In the genomic region with DNA sequence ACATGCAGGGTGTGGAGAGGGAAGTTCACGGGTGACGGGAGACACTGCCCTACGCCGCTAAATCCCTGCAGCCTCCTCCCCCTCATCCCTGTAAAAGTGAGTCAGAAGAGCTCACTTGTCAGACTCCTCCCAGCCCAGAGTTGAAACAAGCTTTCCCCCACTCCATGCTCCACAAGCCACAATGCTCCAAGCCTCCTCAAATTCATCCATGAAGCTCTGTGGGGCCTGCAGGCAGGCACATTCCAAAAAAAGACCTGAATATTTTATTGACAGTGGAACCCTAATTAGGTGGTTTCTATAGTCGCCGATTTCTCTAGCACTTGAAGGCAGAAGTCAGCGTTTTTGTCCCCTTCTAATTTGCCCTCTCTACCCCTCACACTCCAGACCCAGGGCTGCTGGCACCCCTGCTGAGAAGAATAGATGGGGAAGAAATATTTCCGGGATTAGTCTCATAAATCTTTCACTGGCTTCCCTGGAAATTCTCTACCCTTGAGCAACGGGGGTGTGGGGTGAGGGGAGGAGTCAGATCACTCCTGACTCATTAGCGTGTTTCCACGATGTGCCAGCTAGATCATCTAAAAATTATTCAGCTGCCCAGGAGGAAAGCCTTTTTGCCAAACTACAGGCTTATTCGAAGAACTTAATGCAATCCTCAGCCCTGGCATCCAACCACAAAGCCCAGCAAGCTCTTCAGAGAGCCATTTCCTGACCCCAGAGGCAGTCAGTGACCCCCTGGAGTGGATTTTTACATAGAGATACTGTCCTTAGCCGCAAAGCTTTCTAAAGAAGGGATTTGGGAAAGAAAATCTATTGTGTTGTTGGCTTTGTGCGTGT, we compare ENCODE assay signal across 1 cellular context.
TF ChIP-seq lines count a peak whose summit lies in the region.

No MANE protein-coding gene starts in this region.

TF ChIP-seq in HEK293, 187 proteins besides CTCF, POLR2A, EP300 and RAD21 (continued from another document):
- TF ChIP-seq, protein P1, sequence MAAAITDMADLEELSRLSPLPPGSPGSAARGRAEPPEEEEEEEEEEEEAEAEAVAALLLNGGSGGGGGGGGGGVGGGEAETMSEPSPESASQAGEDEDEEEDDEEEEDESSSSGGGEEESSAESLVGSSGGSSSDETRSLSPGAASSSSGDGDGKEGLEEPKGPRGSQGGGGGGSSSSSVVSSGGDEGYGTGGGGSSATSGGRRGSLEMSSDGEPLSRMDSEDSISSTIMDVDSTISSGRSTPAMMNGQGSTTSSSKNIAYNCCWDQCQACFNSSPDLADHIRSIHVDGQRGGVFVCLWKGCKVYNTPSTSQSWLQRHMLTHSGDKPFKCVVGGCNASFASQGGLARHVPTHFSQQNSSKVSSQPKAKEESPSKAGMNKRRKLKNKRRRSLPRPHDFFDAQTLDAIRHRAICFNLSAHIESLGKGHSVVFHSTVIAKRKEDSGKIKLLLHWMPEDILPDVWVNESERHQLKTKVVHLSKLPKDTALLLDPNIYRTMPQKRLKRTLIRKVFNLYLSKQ (tag by site-specific recombination; IDR thresholded peaks at IDR 0.05; ENCODE audit: borderline replicate concordance), result no peak
- TF ChIP-seq MEIS1 (CRISPR knock-in tag; IDR thresholded peaks at IDR 0.05; ENCODE audit: borderline replicate concordance), result peak; percentile 73; the same call in 1 of the 2 replicates
- TF ChIP-seq ZNF501 (tag by site-specific recombination; IDR thresholded peaks at IDR 0.05), result peak; percentile 53; the same call in 1 of the 2 replicates
- no peak for TF ChIP-seq ZNF292 (tag by site-specific recombination; IDR thresholded peaks at IDR 0.05; ENCODE audit: borderline replicate concordance, low read depth)
- TF ChIP-seq ZIC2 (tag by site-specific recombination; IDR thresholded peaks at IDR 0.05), result peak; percentile 93
- no peak for TF ChIP-seq ZNF645 (tag by site-specific recombination; IDR thresholded peaks at IDR 0.05)
- no peak for TF ChIP-seq HOXA7 (CRISPR knock-in tag; IDR thresholded peaks at IDR 0.05; ENCODE audit: borderline replicate concordance)
- TF ChIP-seq SP7 (tag by site-specific recombination; IDR thresholded peaks at IDR 0.05), result peak; percentile 99
- peak; percentile 68 for TF ChIP-seq KLF8 (tag by site-specific recombination; IDR thresholded peaks at IDR 0.05)
- no peak for TF ChIP-seq ZNF157 (tag by site-specific recombination; IDR thresholded peaks at IDR 0.05)
- TF ChIP-seq TCF7L2 (IDR thresholded peaks at IDR 0.05; ENCODE audit: borderline replicate concordance, low read depth, low read length), result peak; percentile 51; the same call in 1 of the 2 replicates
- no peak for TF ChIP-seq ZNF391 (tag by site-specific recombination; IDR thresholded peaks at IDR 0.05; ENCODE audit: borderline replicate concordance, low read depth)
- TF ChIP-seq ZBTB21 (tag by site-specific recombination; IDR thresholded peaks at IDR 0.05), result no peak; the same call in 1 of the 2 replicates
